ENCODE assay signal across 12 cellular contexts in the genomic region with DNA sequence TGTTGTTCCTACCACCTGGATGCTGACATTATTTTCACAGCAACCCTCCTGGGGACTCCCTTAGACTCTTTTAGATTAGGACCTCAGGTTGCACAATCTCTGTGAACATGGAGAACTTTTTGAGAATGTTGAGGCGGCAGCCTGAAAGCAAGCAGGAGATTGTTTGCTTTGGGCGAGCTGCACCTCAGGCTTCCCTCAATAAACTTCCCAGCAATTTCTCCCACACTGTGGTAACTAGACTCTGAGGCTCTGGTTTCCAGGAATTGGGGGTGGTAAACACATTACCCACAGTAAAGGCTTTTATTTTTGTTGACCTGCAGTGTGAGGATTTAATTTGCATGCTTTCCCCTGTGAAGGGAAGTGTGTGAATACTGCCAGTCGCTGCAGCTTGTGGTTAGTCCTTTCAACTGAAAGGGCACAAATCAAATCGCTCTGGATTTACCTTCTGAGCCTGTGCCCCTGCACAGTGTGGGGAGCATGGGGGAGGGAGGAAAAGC. TPM values are rescaled to one million over a fixed set of nuclear protein-coding genes. Genes with fewer than 3 reads are reported as not detected.
DNase-seq lines count a peak whose midpoint lies in the region; ATAC-seq and TF ChIP-seq lines count a peak whose summit lies in the region.
"Had no signal": no experiment of that assay in that cellular context is flagged by ENCODE, and none has a peak within 500 bp of the region (broad histone marks: within the 10 kb centered on the region; RNA-seq: fewer than 3 reads in every experiment).

No MANE protein-coding gene starts in this region.

- H3K27me3 ChIP-seq in ACC112 (ENCODE audit: insufficient read depth, low read length) = peaks cover 53% of the 10 kb centered on the region
- no peaks in the 10 kb centered on the region for H3K27me3 ChIP-seq in HUES64 (ENCODE audit: insufficient read depth, low read length)
- peaks cover 3% of the 10 kb centered on the region for H3K27me3 ChIP-seq in adipocyte (replicated peaks; ENCODE audit: control insufficient read depth, insufficient read depth, low read length)
- peaks cover 9 to 16% of the 10 kb centered on the region in 2 experiments for H3K27me3 ChIP-seq in mesenchymal stem cell (ENCODE audit: control insufficient read depth in 1 of 2, insufficient read depth in 1 of 2, low read length in 2 of 2)
- H3K27me3 ChIP-seq in CD8-positive, alpha-beta T cell (ENCODE audit: insufficient read depth, low read length) = no peaks in the 10 kb centered on the region

- no peak overlapping the region for H2BK12ac ChIP-seq in mesenchymal stem cell (ENCODE audit: low read length in 2 of 2)

- peak overlapping the region; percentile 35 for H3K4me2 ChIP-seq in mesenchymal stem cell (ENCODE audit: low read length, poor library complexity, severe bottlenecking)

- intact Hi-C loops in activated CD8-positive, alpha-beta T cell treated with anti-CD3 and anti-CD28 coated beads for 36 hours (cut with micrococcal nuclease) = no loop called here
- intact Hi-C loops in CD8-positive, alpha-beta T cell (cut with DNase I, micrococcal nuclease) = no loop called here

- H2BK5ac ChIP-seq in mesenchymal stem cell (ENCODE audit: low read depth, low read length, poor library complexity, severe bottlenecking) = no peak overlapping the region

- no peak overlapping the region for H3K4ac ChIP-seq in mesenchymal stem cell (ENCODE audit: low read depth in 1 of 2, low read length in 2 of 2)

- peaks cover 19% of the 10 kb centered on the region for H3K27me3 Mint-ChIP-seq in activated CD8-positive, alpha-beta T cell treated with anti-CD3 and anti-CD28 coated beads for 36 hours
- peaks cover 5% of the 10 kb centered on the region for H3K27me3 Mint-ChIP-seq in CD8-positive, alpha-beta T cell (ENCODE audit: low read depth)

- H2BK120ac ChIP-seq in mesenchymal stem cell (ENCODE audit: low read depth, low read length) = no peak overlapping the region

- H3K4me1 ChIP-seq in ACC112 (ENCODE audit: control insufficient read depth, insufficient read depth, low read length, unreplicated experiment) (no peaks in the 10 kb centered on the region), HUES64 (ENCODE audit: insufficient read depth, low read length) (peaks cover 18% of the 10 kb centered on the region), adipocyte (ENCODE audit: control insufficient read depth, insufficient read depth, low read length) (no peaks in the 10 kb centered on the region), mesenchymal stem cell (ENCODE audit: control insufficient read depth, insufficient read depth, low read depth, low read length) (peaks cover 2% of the 10 kb centered on the region)
- no peaks in the 10 kb centered on the region for H3K4me1 ChIP-seq in CD8-positive, alpha-beta T cell (ENCODE audit: insufficient read depth, low read length)

- POLR2A ChIA-PET in activated CD8-positive, alpha-beta T cell treated with anti-CD3 and anti-CD28 coated beads for 36 hours (lab: Charles Lee) = no interaction called here
- POLR2A ChIA-PET in CD8-positive, alpha-beta T cell (lab: Charles Lee) = no interaction called here

- H2AK5ac ChIP-seq in mesenchymal stem cell (ENCODE audit: low read length, severe bottlenecking) = no peak overlapping the region

- no peak overlapping the region for H3K27ac Mint-ChIP-seq in activated CD8-positive, alpha-beta T cell treated with anti-CD3 and anti-CD28 coated beads for 36 hours
- H3K27ac Mint-ChIP-seq in CD8-positive, alpha-beta T cell = no peak overlapping the region
- H3K27ac Mint-ChIP-seq: activated naive CD4-positive, alpha-beta T cell treated with anti-CD3 and anti-CD28 coated beads for 36 hours had no signal

- H3K36me3 ChIP-seq in ACC112 (ENCODE audit: insufficient read depth, low read length) (no peaks in the 10 kb centered on the region), HUES64 (ENCODE audit: insufficient read depth, low read length) (no peaks in the 10 kb centered on the region), adipocyte (ENCODE audit: control insufficient read depth, insufficient read depth, low read length, severe bottlenecking) (no peaks in the 10 kb centered on the region), mesenchymal stem cell (ENCODE audit: control insufficient read depth in 1 of 2, insufficient read depth in 2 of 2, low read depth in 1 of 2, low read length in 2 of 2) (no peaks in the 10 kb centered on the region)
- H3K36me3 ChIP-seq in CD8-positive, alpha-beta T cell (ENCODE audit: insufficient read depth, low read length) = no peaks in the 10 kb centered on the region

- H3K9me3 ChIP-seq in HUES64 (ENCODE audit: insufficient read depth, low read depth, low read length) = no peaks in the 10 kb centered on the region
- H3K9me3 ChIP-seq in adipocyte (ENCODE audit: control insufficient read depth, low read length) = no peaks in the 10 kb centered on the region
- H3K9me3 ChIP-seq in mesenchymal stem cell (ENCODE audit: control insufficient read depth, low read length) = no peaks in the 10 kb centered on the region
- H3K9me3 ChIP-seq in CD8-positive, alpha-beta T cell (ENCODE audit: low read length) = no peaks in the 10 kb centered on the region

- H3K4me3 ChIP-seq in ACC112 (ENCODE audit: low read depth, low read length) (peak overlapping the region; percentile 29; the same call in 1 of the 2 replicates), HUES64 (ENCODE audit: low read length) (no peak overlapping the region), adipocyte (ENCODE audit: low read length) (no peak overlapping the region), mesenchymal stem cell (ENCODE audit: insufficient read depth in 1 of 2, low read depth in 1 of 2, low read length in 2 of 2) (no peak overlapping the region)
- no peak overlapping the region for H3K4me3 ChIP-seq in CD8-positive, alpha-beta T cell (ENCODE audit: low read depth, low read length)

- H4K8ac ChIP-seq in mesenchymal stem cell (ENCODE audit: low read length) = peak overlapping the region; percentile 73

- no peak overlapping the region for H3K4me3 Mint-ChIP-seq in activated CD8-positive, alpha-beta T cell treated with anti-CD3 and anti-CD28 coated beads for 36 hours
- H3K4me3 Mint-ChIP-seq in CD8-positive, alpha-beta T cell = no peak overlapping the region
- H3K4me3 Mint-ChIP-seq: activated naive CD4-positive, alpha-beta T cell treated with anti-CD3 and anti-CD28 coated beads for 36 hours had no signal

- ATAC-seq in GM18861 (IDR thresholded peaks at IDR 0.05; ENCODE audit: unreplicated experiment) = no peak
- ATAC-seq in activated CD8-positive, alpha-beta T cell treated with anti-CD3 and anti-CD28 coated beads for 36 hours = no peak
- ATAC-seq in CD8-positive, alpha-beta T cell = no peak

- H3K23ac ChIP-seq in mesenchymal stem cell (ENCODE audit: low read length in 2 of 2) = no peak overlapping the region

- peak; percentile 22 for DNase-seq in adipocyte (ENCODE audit: low read depth)
- DNase-seq in mesenchymal stem cell = peak; percentile 6
- no peak for DNase-seq in activated naive CD4-positive, alpha-beta T cell treated with anti-CD3 and anti-CD28 coated beads, Interleukin-2, amount 50 U/mL, for 16 hours
- DNase-seq in activated CD8-positive, alpha-beta T cell treated with anti-CD3 and anti-CD28 coated beads for 36 hours = no peak
- DNase-seq in CD8-positive, alpha-beta T cell = no peak
- DNase-seq: activated naive CD4-positive, alpha-beta T cell treated with anti-CD3 and anti-CD28 coated beads for 36 hours; C1 segment of cervical spinal cord; MV-4-11; occipital lobe had no signal

- H2AFZ ChIP-seq in ACC112 (ENCODE audit: low read length, unreplicated experiment) (peak overlapping the region; percentile 38), mesenchymal stem cell (ENCODE audit: low read depth, low read length) (no peak overlapping the region)

- CTCF ChIA-PET in activated CD8-positive, alpha-beta T cell treated with anti-CD3 and anti-CD28 coated beads for 36 hours (lab: Charles Lee) = interaction anchor here (1.0 kb wide), 1 partner anchor 77 kb away, joined by 3 read pairs; no protein-coding TSS in a partner anchor
- CTCF ChIA-PET in CD8-positive, alpha-beta T cell (lab: Charles Lee) = interaction anchor here (0.9 to 1.6 kb wide), 2 partner anchors 10 to 16 kb away, joined by 3 to 8 read pairs; no protein-coding TSS in a partner anchor

- H3K36me3 Mint-ChIP-seq in activated CD8-positive, alpha-beta T cell treated with anti-CD3 and anti-CD28 coated beads for 36 hours (ENCODE audit: low read depth) = no peaks in the 10 kb centered on the region
- H3K36me3 Mint-ChIP-seq in CD8-positive, alpha-beta T cell = no peaks in the 10 kb centered on the region

- no peak overlapping the region for H2BK15ac ChIP-seq in mesenchymal stem cell (ENCODE audit: low read depth, poor library complexity, severe bottlenecking)

- H3K79me2 ChIP-seq in ACC112 (ENCODE audit: control insufficient read depth, insufficient read depth, low read length, unreplicated experiment) = no peaks in the 10 kb centered on the region

- 15% methylated on average over 4 of the region's 4 CpGs for WGBS in HUES64
- WGBS in mesenchymal stem cell = 29% methylated on average over 4 of the region's 4 CpGs

- no peak overlapping the region for H3K18ac ChIP-seq in mesenchymal stem cell (ENCODE audit: low read depth in 1 of 2, low read length in 2 of 2)

- H3K14ac ChIP-seq in mesenchymal stem cell (ENCODE audit: low read length in 2 of 2) = no peak overlapping the region

- peaks cover 10% of the 10 kb centered on the region for H3K4me1 Mint-ChIP-seq in activated CD8-positive, alpha-beta T cell treated with anti-CD3 and anti-CD28 coated beads for 36 hours (ENCODE audit: low read depth)
- peaks cover 4% of the 10 kb centered on the region for H3K4me1 Mint-ChIP-seq in CD8-positive, alpha-beta T cell (ENCODE audit: low read depth)

- H3K79me1 ChIP-seq in mesenchymal stem cell (replicated peaks; ENCODE audit: low read length, poor library complexity, severe bottlenecking) = no peaks in the 10 kb centered on the region

- no peak for TF ChIP-seq CTCF in activated CD8-positive, alpha-beta T cell treated with anti-CD3 and anti-CD28 coated beads for 36 hours (IDR thresholded peaks at IDR 0.05)
- no peak for TF ChIP-seq CTCF in CD8-positive, alpha-beta T cell (IDR thresholded peaks at IDR 0.05)

- H3K27ac ChIP-seq in ACC112 (ENCODE audit: low read depth, low read length) (no peak overlapping the region), HUES64 (ENCODE audit: low read depth, low read length) (peak overlapping the region; percentile 6), mesenchymal stem cell (ENCODE audit: low read length, poor library complexity, severe bottlenecking) (no peak overlapping the region)
- no peak overlapping the region for H3K27ac ChIP-seq in CD8-positive, alpha-beta T cell (ENCODE audit: low read depth, low read length)

- no peak overlapping the region for H3K9ac ChIP-seq in HUES64 (ENCODE audit: low read depth, low read length)
- no peak overlapping the region for H3K9ac ChIP-seq in adipocyte (ENCODE audit: low read length)
- no peak overlapping the region for H3K9ac ChIP-seq in mesenchymal stem cell (ENCODE audit: low read length)

- no peak overlapping the region for H4K91ac ChIP-seq in mesenchymal stem cell (ENCODE audit: low read length)

- no peaks in the 10 kb centered on the region for H3K9me3 Mint-ChIP-seq in activated CD8-positive, alpha-beta T cell treated with anti-CD3 and anti-CD28 coated beads for 36 hours
- no peaks in the 10 kb centered on the region for H3K9me3 Mint-ChIP-seq in CD8-positive, alpha-beta T cell
- H3K9me3 Mint-ChIP-seq: activated naive CD4-positive, alpha-beta T cell treated with anti-CD3 and anti-CD28 coated beads for 36 hours had no signal

RNA-seq across cellular contexts. Expression of gene SIAH2, which starts 35.2 kb away (rescaled TPM):
- polyA plus RNA-seq in HUES64 (2013, experiment 1 of 2) = 7.8 TPM
- polyA plus RNA-seq in HUES64 (2013, experiment 2 of 2) = 8.5 TPM
- 23.3 TPM for polyA plus RNA-seq in mesenchymal stem cell (2013, experiment 1 of 2)
- 22.9 TPM for polyA plus RNA-seq in mesenchymal stem cell (2013, experiment 2 of 2)
- total RNA-seq in activated CD8-positive, alpha-beta T cell treated with anti-CD3 and anti-CD28 coated beads for 36 hours = 10 to 100 TPM; 90.3 to 91.1 TPM
- total RNA-seq in CD8-positive, alpha-beta T cell = 10 to 100 TPM; 57.0 to 65.4 TPM

Comparison
In these comparisons a context has a peak if more than half of its experiments do, and no peak if none do; other contexts are left out.
1. DNase-seq: peak in adipocyte (single experiment) and mesenchymal stem cell (single experiment); none in activated naive CD4-positive, alpha-beta T cell treated with anti-CD3 and anti-CD28 coated beads, Interleukin-2, amount 50 U/mL, for 16 hours (single experiment), activated CD8-positive, alpha-beta T cell treated with anti-CD3 and anti-CD28 coated beads for 36 hours (single experiment) and CD8-positive, alpha-beta T cell (0 of 7).